In genomic region chr14:35682802-35683201, GRCh38 we compare ENCODE assay signal across 14 cellular contexts.
"Had no signal": no experiment of that assay in that cellular context is flagged by ENCODE, and none has a peak within 500 bp of the region (broad histone marks: within the 10 kb centered on the region; RNA-seq: fewer than 3 reads in every experiment).

No MANE protein-coding gene starts in this region.

- DNase-seq: activated CD4-positive, alpha-beta T cell treated with anti-CD3 and anti-CD28 coated beads, Interleukin-2, amount 10 ng/mL, durations not matched to agents 7 days and 5 days; activated CD8-positive, alpha-beta memory T cell treated with anti-CD3 and anti-CD28 coated beads for 24 hours; activated gamma-delta T cell treated with Interleukin-2 at 50 U/mL for 16 hours; amygdala; cerebellar nuclear complex; effector memory CD8-positive, alpha-beta T cell; hypothalamus; lower lobe of right lung; stimulated activated CD4-positive, alpha-beta T cell treated with anti-CD3 and anti-CD28 coated beads, Interleukin-1b, Interleukin-23, amount 100 ng/mL, for 48 hours; stimulated activated naive CD8-positive, alpha-beta T cell treated with anti-CD3 and anti-CD28 coated beads, Interleukin-15, amount 100 ng/mL, for 72 hours; T-cell; T-helper 9 cell had no signal

- H3K4me3 ChIP-seq: breast epithelium, lower lobe of right lung had no signal

- H3K9me3 ChIP-seq: breast epithelium, lower lobe of right lung had no signal

- H3K27ac ChIP-seq: breast epithelium, epithelial cell of prostate, lower lobe of right lung had no signal

- H3K36me3 ChIP-seq: breast epithelium had no signal

- H3K4me1 ChIP-seq: breast epithelium, lower lobe of right lung had no signal

- H3K27me3 ChIP-seq: breast epithelium had no signal

- ATAC-seq: effector memory CD8-positive, alpha-beta T cell; lower lobe of right lung; stimulated activated naive CD8-positive, alpha-beta T cell treated with anti-CD3 and anti-CD28 coated beads, Interleukin-15, amount 100 ng/mL, for 72 hours; T-cell had no signal
